ENCODE assay signal across 21 cellular contexts in the genomic region with DNA sequence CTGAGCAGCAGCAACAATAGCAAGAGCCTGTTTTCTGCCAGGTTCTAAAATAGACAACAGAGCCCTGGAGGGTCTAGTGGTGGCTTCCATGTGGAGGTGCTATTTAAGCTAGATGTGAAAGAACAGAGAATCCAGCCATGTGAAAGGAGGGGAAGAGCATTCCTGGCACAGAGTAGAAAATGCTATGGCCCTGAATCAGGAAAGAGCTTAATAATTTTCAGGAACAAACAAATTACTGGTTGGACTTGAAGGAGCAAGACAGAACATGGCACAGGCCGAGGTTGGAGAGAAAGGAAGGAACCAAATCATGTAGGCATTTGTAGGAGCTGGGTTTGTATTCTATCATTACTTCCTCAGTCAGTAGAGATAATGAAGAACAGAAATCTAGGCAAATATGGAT.
DNase-seq lines count a peak whose midpoint lies in the region; ATAC-seq and TF ChIP-seq lines count a peak whose summit lies in the region.
"Had no signal": no experiment of that assay in that cellular context is flagged by ENCODE, and none has a peak within 500 bp of the region (broad histone marks: within the 10 kb centered on the region; RNA-seq: fewer than 3 reads in every experiment).

No MANE protein-coding gene starts in this region.

- peaks cover 0 to 5% of the 10 kb centered on the region in 2 donors for H3K36me3 Mint-ChIP-seq in stimulated activated naive B cell treated with anti-CD40 and anti-IgM and Interleukin-4, amounts not matched to agents 10 μg/mL and 1 μg/mL and 100 μg/mL, for 72 hours

- DNase-seq in LNCaP clone FGC (ENCODE audit: low read depth) (peak; percentile 35), dermis blood vessel endothelial cell (peak; percentile 5), kidney tubule cell (ENCODE audit: low spot score) (peak; percentile 65), DMS79 treated with DMSO at 0.1 percent for 48 hours (lab: John Stamatoyannopoulos, UW) (no peak)
- no peak for DNase-seq in stimulated activated naive B cell treated with anti-CD40 and anti-IgM and Interleukin-4, amounts not matched to agents 10 μg/mL and 1 μg/mL and 100 μg/mL, for 72 hours
- no peak for DNase-seq in activated CD4-positive, alpha-beta T cell treated with anti-CD3 and anti-CD28 coated beads, Interleukin-2, amount 50 U/mL, for 4 hours
- DNase-seq: 8988T, DND-41, GF-D8, KG1, NCI-H1417 treated with DMSO at 0.1 percent for 48 hours, NCI-H1930, NCI-H226, NCI-H524, NCI-H82, SHP77 had no signal

- TF ChIP-seq CTCF in 22Rv1 (IDR thresholded peaks at IDR 0.05) (no peak), LNCaP clone FGC (IDR thresholded peaks at IDR 0.05; ENCODE audit: control insufficient read depth, extremely low read depth, insufficient read depth) (no peak)

- ATAC-seq in stimulated activated naive B cell treated with anti-CD40 and anti-IgM and Interleukin-4, amounts not matched to agents 10 μg/mL and 1 μg/mL and 100 μg/mL, for 72 hours (replicated peaks): no peak
- ATAC-seq in HG03342 (IDR thresholded peaks at IDR 0.05; ENCODE audit: unreplicated experiment): no peak
- ATAC-seq: HepG2 had no signal

- no peaks in the 10 kb centered on the region for H3K4me1 Mint-ChIP-seq in stimulated activated naive B cell treated with anti-CD40 and anti-IgM and Interleukin-4, amounts not matched to agents 10 μg/mL and 1 μg/mL and 100 μg/mL, for 72 hours
- H3K4me1 Mint-ChIP-seq: B cell had no signal

- H3K27ac ChIP-seq in 22Rv1: peak overlapping the region; percentile 55

- H3K9me3 Mint-ChIP-seq in stimulated activated naive B cell treated with anti-CD40 and anti-IgM and Interleukin-4, amounts not matched to agents 10 μg/mL and 1 μg/mL and 100 μg/mL, for 72 hours: no peaks in the 10 kb centered on the region

- H3K4me3 ChIP-seq in LNCaP clone FGC (ENCODE audit: low read depth, low read length): peak overlapping the region; percentile 1; the same call in 1 of the 2 replicates
- H3K4me3 ChIP-seq: HAP-1 had no signal

- H3K27ac Mint-ChIP-seq in stimulated activated naive B cell treated with anti-CD40 and anti-IgM and Interleukin-4, amounts not matched to agents 10 μg/mL and 1 μg/mL and 100 μg/mL, for 72 hours: no peak overlapping the region
- H3K27ac Mint-ChIP-seq: B cell had no signal

- H3K27me3 Mint-ChIP-seq in stimulated activated naive B cell treated with anti-CD40 and anti-IgM and Interleukin-4, amounts not matched to agents 10 μg/mL and 1 μg/mL and 100 μg/mL, for 72 hours: no peaks in the 10 kb centered on the region
- H3K27me3 Mint-ChIP-seq: B cell had no signal

- no peak overlapping the region for H3K4me3 Mint-ChIP-seq in stimulated activated naive B cell treated with anti-CD40 and anti-IgM and Interleukin-4, amounts not matched to agents 10 μg/mL and 1 μg/mL and 100 μg/mL, for 72 hours
- H3K4me3 Mint-ChIP-seq: B cell had no signal

Comparison
In these comparisons a context has a peak if more than half of its experiments do, and no peak if none do; other contexts are left out.
1. DNase-seq: peak in LNCaP clone FGC (single experiment), dermis blood vessel endothelial cell (single experiment) and kidney tubule cell (single experiment); none in DMS79 treated with DMSO at 0.1 percent for 48 hours (single experiment), stimulated activated naive B cell treated with anti-CD40 and anti-IgM and Interleukin-4, amounts not matched to agents 10 μg/mL and 1 μg/mL and 100 μg/mL, for 72 hours (single experiment) and activated CD4-positive, alpha-beta T cell treated with anti-CD3 and anti-CD28 coated beads, Interleukin-2, amount 50 U/mL, for 4 hours (0 of 2).